In the genomic region with DNA sequence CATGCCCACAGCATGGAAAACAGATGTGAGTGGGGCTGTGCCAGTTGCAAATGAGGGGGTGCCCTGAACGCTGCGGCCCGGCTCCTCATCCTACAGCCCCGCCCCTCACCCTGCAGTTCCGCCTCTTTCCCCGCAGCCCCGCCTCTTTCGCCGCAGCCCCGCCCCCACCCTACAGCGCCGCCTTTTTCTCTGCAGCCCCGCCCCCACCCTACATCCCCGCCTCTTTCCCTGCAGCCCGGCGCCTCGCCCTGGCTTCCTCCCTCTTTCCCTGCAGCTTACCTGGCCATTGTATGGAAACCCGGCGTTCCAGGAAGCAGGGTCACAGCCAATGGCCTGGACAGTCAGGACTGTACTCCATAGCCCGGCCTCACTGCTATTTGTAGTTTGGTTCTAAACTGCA, we compare ENCODE assay signal across 23 cellular contexts.
DNase-seq lines count a peak whose midpoint lies in the region; ATAC-seq and TF ChIP-seq lines count a peak whose summit lies in the region.
"Had no signal": no experiment of that assay in that cellular context is flagged by ENCODE, and none has a peak within 500 bp of the region (broad histone marks: within the 10 kb centered on the region; RNA-seq: fewer than 3 reads in every experiment).

No MANE protein-coding gene starts in this region.

- no peaks in the 10 kb centered on the region for H3K36me3 ChIP-seq in mammary epithelial cell (ENCODE audit: insufficient read depth, low read length)
- H3K36me3 ChIP-seq in left lung, result no peaks in the 10 kb centered on the region
- no peaks in the 10 kb centered on the region for H3K36me3 ChIP-seq in Caco-2 (ENCODE audit: control insufficient read depth, insufficient read depth, low read length)
- H3K36me3 ChIP-seq: esophagus squamous epithelium had no signal

- DNase-seq in T47D (ENCODE audit: low read depth in 1 of 2, low spot score in 1 of 2), result peak; percentile 33 to 79
- no peak for DNase-seq in mammary epithelial cell
- DNase-seq in ecto neural progenitor cell (ENCODE audit: low spot score), result peak; percentile 74
- DNase-seq in left lung, result no peak
- no peak for DNase-seq in left lobe of liver (ENCODE audit: low spot score)
- no peak for DNase-seq in Caco-2
- DNase-seq in SKM-1 (lab: John Stamatoyannopoulos, UW; ENCODE audit: unreplicated experiment), result no peak
- no peak for DNase-seq in DMS53 (lab: John Stamatoyannopoulos, UW)
- DNase-seq: activated T-cell treated with anti-CD3 and anti-CD28 coated beads, Interleukin-2, amount 50 U/mL, for 72 hours; C1 segment of cervical spinal cord; DMS 273 treated with DMSO at 0.1 percent for 48 hours; effector CD4-positive, alpha-beta T cell; esophagus squamous epithelium; GOT3; NCI-H1092; NCI-H2029 treated with DMSO at 0.1 percent for 48 hours; NCI-H510A; NK-92 treated with Interleukin-12 subunit alpha and Interleukin-12 subunit beta, amount 100 ng/mL, for 24 hours; nucleus accumbens; stimulated activated CD4-positive, alpha-beta T cell treated with anti-CD3 and anti-CD28 coated beads, Interleukin-4, amount 100 ng/mL, for 4 hours; stimulated activated naive CD8-positive, alpha-beta T cell treated with anti-CD3 and anti-CD28 coated beads, Interleukin-15, amount 100 ng/mL, for 72 hours had no signal

- H3K4me1 ChIP-seq in mammary epithelial cell (ENCODE audit: insufficient read depth, low read length) (no peaks in the 10 kb centered on the region), left lung (peaks cover 0 to 14% of the 10 kb centered on the region in 2 donors), Caco-2 (no peaks in the 10 kb centered on the region)

- H3K27me3 ChIP-seq in mammary epithelial cell (ENCODE audit: insufficient read depth, low read length), result peaks cover 1% of the 10 kb centered on the region
- H3K27me3 ChIP-seq in left lung, result no peaks in the 10 kb centered on the region
- H3K27me3 ChIP-seq in Caco-2 (replicated peaks; ENCODE audit: control insufficient read depth, insufficient read depth, low read length), result no peaks in the 10 kb centered on the region

- no peaks in the 10 kb centered on the region for H3K27me3 Mint-ChIP-seq in Caco-2 (ENCODE audit: insufficient read depth, unreplicated experiment)
- H3K27me3 Mint-ChIP-seq: central memory CD8-positive, alpha-beta T cell had no signal

- no peaks in the 10 kb centered on the region for H3K79me2 ChIP-seq in mammary epithelial cell (ENCODE audit: insufficient read depth, low read length)

- ATAC-seq in left lung (peak; percentile 35), left lobe of liver (no peak)
- ATAC-seq: activated T-cell treated with anti-CD3 and anti-CD28 coated beads, Interleukin-2, amount 50 U/mL, for 72 hours; stimulated activated naive CD8-positive, alpha-beta T cell treated with anti-CD3 and anti-CD28 coated beads, Interleukin-15, amount 100 ng/mL, for 72 hours had no signal

- dilution Hi-C loops in mammary epithelial cell (cut with HindIII; ENCODE audit: low sequenced_read_pairs), result no loop called here

- no peak overlapping the region for H2AFZ ChIP-seq in mammary epithelial cell (ENCODE audit: low read depth, low read length)

- H3K36me3 Mint-ChIP-seq in Caco-2 (ENCODE audit: insufficient read depth, unreplicated experiment), result no peaks in the 10 kb centered on the region
- H3K36me3 Mint-ChIP-seq: activated naive CD4-positive, alpha-beta T cell treated with anti-CD3 and anti-CD28 coated beads, Interleukin-2, amount 50 U/mL, for 24 hours had no signal

- no peak overlapping the region for H3K4me3 Mint-ChIP-seq in Caco-2 (ENCODE audit: unreplicated experiment)
- H3K4me3 Mint-ChIP-seq: activated naive CD4-positive, alpha-beta T cell treated with anti-CD3 and anti-CD28 coated beads, Interleukin-2, amount 50 U/mL, for 24 hours; activated T-cell treated with anti-CD3 and anti-CD28 coated beads, Interleukin-2, amount 50 U/mL, for 72 hours; central memory CD8-positive, alpha-beta T cell; stimulated activated naive CD8-positive, alpha-beta T cell treated with anti-CD3 and anti-CD28 coated beads, Interleukin-15, amount 100 ng/mL, for 72 hours had no signal

- intact Hi-C loops in mammary epithelial cell (cut with micrococcal nuclease) (no loop called here), left lung (cut with DNase I) (no loop called here), Caco-2 (cut with micrococcal nuclease; ENCODE audit: unreplicated experiment) (no loop called here)

- CTCF ChIA-PET in mammary epithelial cell (lab: Charles Lee; ENCODE audit: low non-redundant PET), result no interaction called here
- CTCF ChIA-PET in Caco-2 (lab: Charles Lee), result no interaction called here

- H3K27ac ChIP-seq in mammary epithelial cell (ENCODE audit: insufficient read depth, low read depth, low read length), result no peak overlapping the region
- H3K27ac ChIP-seq in left lung, result no peak overlapping the region
- H3K27ac ChIP-seq: esophagus squamous epithelium had no signal

- H3K9me3 ChIP-seq in mammary epithelial cell (replicated peaks; ENCODE audit: insufficient read depth, low read length), result no peaks in the 10 kb centered on the region
- no peaks in the 10 kb centered on the region for H3K9me3 ChIP-seq in left lung
- H3K9me3 ChIP-seq in Caco-2, result no peaks in the 10 kb centered on the region
- H3K9me3 ChIP-seq: esophagus squamous epithelium had no signal

- H3K9ac ChIP-seq in mammary epithelial cell (ENCODE audit: insufficient read depth, low read length), result no peak overlapping the region

- WGBS in mammary epithelial cell (ENCODE audit: low coverage, missing lambda C conversion rate), result 83% methylated on average over 3 of the region's 20 CpGs

- no peak overlapping the region for H3K4me2 ChIP-seq in mammary epithelial cell (ENCODE audit: insufficient read depth, low read depth, low read length)

- TF ChIP-seq CTCF in mammary epithelial cell (conservative IDR thresholded peaks at IDR 0.05 in 1 of 2, IDR thresholded peaks at IDR 0.05 in 1 of 2; ENCODE audit: extremely low read depth in 1 of 2, insufficient read depth in 1 of 2, low read depth in 1 of 2, low read length in 2 of 2) (no peak), left lung (IDR thresholded peaks at IDR 0.05) (no peak), Caco-2 (IDR thresholded peaks at IDR 0.05; ENCODE audit: insufficient read depth in 1 of 2, low read depth in 1 of 2, low read length in 1 of 2, severe bottlenecking in 1 of 2, unreplicated experiment in 1 of 2) (no peak)

- no peaks in the 10 kb centered on the region for H3K4me1 Mint-ChIP-seq in Caco-2 (ENCODE audit: low read depth, unreplicated experiment)
- H3K4me1 Mint-ChIP-seq: central memory CD8-positive, alpha-beta T cell had no signal

- POLR2A ChIA-PET in Caco-2 (lab: Charles Lee), result no interaction called here

- BruUV-seq in mammary epithelial cell (replicated peaks; lab: Mats Ljungman, UMichigan) (no TSS peak), Caco-2 (replicated peaks; lab: Mats Ljungman, UMichigan) (no TSS peak)

- no peak overlapping the region for H3K27ac Mint-ChIP-seq in Caco-2 (ENCODE audit: unreplicated experiment)
- H3K27ac Mint-ChIP-seq: activated naive CD4-positive, alpha-beta T cell treated with anti-CD3 and anti-CD28 coated beads, Interleukin-2, amount 50 U/mL, for 24 hours; activated T-cell treated with anti-CD3 and anti-CD28 coated beads, Interleukin-2, amount 50 U/mL, for 72 hours had no signal

- no peaks in the 10 kb centered on the region for H4K20me1 ChIP-seq in mammary epithelial cell (ENCODE audit: insufficient read depth, low read length)

- in situ Hi-C loops in T47D (cut with HindIII; ENCODE audit: low pct_unique_long_range_greater_than_20kb, low sequenced_read_pairs), result no loop called here
- in situ Hi-C loops in mammary epithelial cell (cut with MboI; ENCODE audit: low sequenced_read_pairs in 2 of 2), result no loop called here

- H3K4me3 ChIP-seq in mammary epithelial cell (replicated peaks in 1 of 3; ENCODE audit: insufficient read depth in 1 of 3, low read depth in 2 of 3, low read length in 3 of 3), result no peak overlapping the region
- H3K4me3 ChIP-seq in left lung, result no peak overlapping the region
- no peak overlapping the region for H3K4me3 ChIP-seq in Caco-2 (ENCODE audit: low read depth, low read length)
- H3K4me3 ChIP-seq: esophagus squamous epithelium had no signal

- no peaks in the 10 kb centered on the region for H3K9me3 Mint-ChIP-seq in Caco-2 (ENCODE audit: unreplicated experiment)
- H3K9me3 Mint-ChIP-seq: activated naive CD4-positive, alpha-beta T cell treated with anti-CD3 and anti-CD28 coated beads, Interleukin-2, amount 50 U/mL, for 24 hours; activated T-cell treated with anti-CD3 and anti-CD28 coated beads, Interleukin-2, amount 50 U/mL, for 72 hours; central memory CD8-positive, alpha-beta T cell; stimulated activated naive CD8-positive, alpha-beta T cell treated with anti-CD3 and anti-CD28 coated beads, Interleukin-15, amount 100 ng/mL, for 72 hours had no signal

Comparison
In these comparisons a context has a peak if more than half of its experiments do, and no peak if none do; other contexts are left out.
1. DNase-seq: peak in T47D (2 of 2) and ecto neural progenitor cell (single experiment); none in mammary epithelial cell (single experiment), left lung (0 of 2), left lobe of liver (single experiment), Caco-2 (0 of 2), SKM-1 (single experiment) and DMS53 (single experiment).